Comparison of ENCODE assay signal across 8 cellular contexts in genomic region chr5:34245032-34245394, GRCh38.
A peak's percentile ranks its signal among the peaks of the same experiment; 100 is the strongest.
DNase-seq lines count a peak whose midpoint lies in the region; ATAC-seq and TF ChIP-seq lines count a peak whose summit lies in the region.
"Not testable (repeated sequence)": the region's sequence is repeated elsewhere in the genome, so short reads cannot be mapped to it uniquely, and the experiment has no call there.

No MANE protein-coding gene starts in this region.

- peak overlapping the region; percentile 87 for H3K4me3 Mint-ChIP-seq in HFFc6

- intact Hi-C loops in breast epithelium (cut with DNase I; ENCODE audit: low total_unique reads); ovary (cut with DNase I): not testable (repeated sequence)

- not testable (repeated sequence) for H3K36me3 Mint-ChIP-seq in HFFc6 (ENCODE audit: low read depth)

- ATAC-seq in GM18858 (IDR thresholded peaks at IDR 0.05; ENCODE audit: unreplicated experiment): peak; percentile 71
- peak; percentile 93 for ATAC-seq in activated CD4-positive, CD25-positive, alpha-beta regulatory T cell treated with anti-CD3 and anti-CD28 coated beads, Interleukin-2, amount 50 U/mL, for 24 hours
- ATAC-seq in upper lobe of left lung (ENCODE audit: low FRiP score in 2 of 2): peak in 1 of 2 donors; percentile 91

- peak; percentile 25 for DNase-seq in HFFc6
- DNase-seq in Karpas-422; breast epithelium (ENCODE audit: low spot score in 2 of 2); right atrium auricular region (ENCODE audit: low spot score); ovary: not testable (repeated sequence)
- DNase-seq in upper lobe of left lung: peak in 1 of 2 donors; percentile 62

- H3K9me3 Mint-ChIP-seq in HFFc6: not testable (repeated sequence)

- peak overlapping the region; percentile 39; the same call in 1 of the 2 replicates for H3K9ac ChIP-seq in Karpas-422 (ENCODE audit: low read length)

- TF ChIP-seq POLR2A in breast epithelium (IDR thresholded peaks at IDR 0.05); ovary (IDR thresholded peaks at IDR 0.05); upper lobe of left lung (IDR thresholded peaks at IDR 0.05): not testable (repeated sequence)

- peak; percentile 68 for TF ChIP-seq CTCF in HFFc6 (IDR thresholded peaks at IDR 0.05)
- TF ChIP-seq CTCF in breast epithelium (IDR thresholded peaks at IDR 0.05); right atrium auricular region (IDR thresholded peaks at IDR 0.05); ovary (IDR thresholded peaks at IDR 0.05); upper lobe of left lung (IDR thresholded peaks at IDR 0.05): not testable (repeated sequence)

- 0% methylated on average over 12 of the region's 31 CpGs; no CpG with 5 or more reads in 2 of the 3 donors for WGBS in ovary, 3 donors
- WGBS in upper lobe of left lung, 2 donors: 60% methylated on average over 12 of the region's 31 CpGs; no CpG with 5 or more reads in 1 of the 2 donors

- not testable (repeated sequence) for TF ChIP-seq EP300 in ovary (IDR thresholded peaks at IDR 0.05); upper lobe of left lung (IDR thresholded peaks at IDR 0.05)

- H4K20me1 ChIP-seq in Karpas-422 (ENCODE audit: insufficient read depth, low read depth, low read length): not testable (repeated sequence)

- H3K27ac Mint-ChIP-seq in HFFc6: peak overlapping the region; percentile 89

- H3K27ac ChIP-seq in Karpas-422 (ENCODE audit: low read length): 0 out of 2 replicates have a peak overlapping the region, but pooled peaks have one; percentile 37
- peak overlapping the region; percentile 87 to 98 for H3K27ac ChIP-seq in breast epithelium
- H3K27ac ChIP-seq in right atrium auricular region: peak overlapping the region; percentile 86 to 91
- peak overlapping the region; percentile 69 to 81 for H3K27ac ChIP-seq in ovary
- peak overlapping the region; percentile 86 to 90 (median 88) for H3K27ac ChIP-seq in upper lobe of left lung

- not testable (repeated sequence) for H3K9me3 ChIP-seq in Karpas-422 (ENCODE audit: low read length); breast epithelium; right atrium auricular region; ovary; upper lobe of left lung

- not testable (repeated sequence) for H2AFZ ChIP-seq in Karpas-422 (ENCODE audit: low read length)

- not testable (repeated sequence) for H3K9me2 ChIP-seq in Karpas-422 (replicated peaks; ENCODE audit: insufficient read depth, low read length)

- H3K27me3 Mint-ChIP-seq in HFFc6 (ENCODE audit: insufficient read depth): not testable (repeated sequence)

- not testable (repeated sequence) for H3K27me3 ChIP-seq in Karpas-422 (ENCODE audit: low read length); breast epithelium; right atrium auricular region; ovary; upper lobe of left lung

- not testable (repeated sequence) for H3K4me3 ChIP-seq in Karpas-422 (ENCODE audit: low read length)
- peak overlapping the region; percentile 51 to 80 (median 59) for H3K4me3 ChIP-seq in breast epithelium
- H3K4me3 ChIP-seq in right atrium auricular region: peak overlapping the region; percentile 54 to 63
- H3K4me3 ChIP-seq in ovary: peak overlapping the region; percentile 67
- H3K4me3 ChIP-seq in upper lobe of left lung: peak overlapping the region; percentile 25 to 64 (median 55)

- not testable (repeated sequence) for H3K4me2 ChIP-seq in Karpas-422 (ENCODE audit: low read depth, low read length, poor library complexity, severe bottlenecking)

- H3K4me1 ChIP-seq in Karpas-422 (ENCODE audit: low read length); breast epithelium; right atrium auricular region; ovary (ENCODE audit: insufficient read depth); upper lobe of left lung: not testable (repeated sequence)

- H3K79me2 ChIP-seq in Karpas-422 (ENCODE audit: low read length): peaks cover 24% of the 10 kb centered on the region

- peaks cover 12% of the 10 kb centered on the region for H3K4me1 Mint-ChIP-seq in HFFc6 (ENCODE audit: low read depth)

- not testable (repeated sequence) for H3K36me3 ChIP-seq in Karpas-422 (ENCODE audit: insufficient read depth, low read length); breast epithelium; right atrium auricular region; ovary; upper lobe of left lung

Comparison
In these comparisons a context has a peak if more than half of its experiments do, and no peak if none do; other contexts are left out.
1. H3K27ac ChIP-seq: peak in every context shown above with its lines; median percentile 92 in breast epithelium; 88 in right atrium auricular region; 88 in upper lobe of left lung; 75 in ovary; 37 in Karpas-422.